15 cellular contexts compared by ENCODE assay signal in the genomic region with DNA sequence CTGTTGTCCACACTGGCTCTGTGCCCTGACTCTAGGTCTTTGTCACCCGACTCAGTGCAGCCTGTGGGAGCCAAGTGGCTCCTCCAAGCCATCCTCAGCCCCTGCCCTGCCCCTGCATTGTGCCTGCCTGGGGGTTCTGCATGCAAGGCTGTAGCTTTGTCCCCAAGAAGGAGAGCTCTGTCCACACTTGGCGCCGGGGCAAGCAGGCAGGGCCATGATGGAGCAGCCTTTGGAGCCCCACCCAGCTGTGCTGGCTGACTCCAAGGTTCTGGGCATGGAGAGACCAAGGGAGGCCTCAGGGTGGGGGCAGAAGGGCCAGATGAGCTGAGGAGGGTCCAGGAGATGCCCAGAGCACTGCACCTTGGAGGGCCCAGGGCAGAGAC.
"Had no signal": no experiment of that assay in that cellular context is flagged by ENCODE, and none has a peak within 500 bp of the region (broad histone marks: within the 10 kb centered on the region; RNA-seq: fewer than 3 reads in every experiment).

No MANE protein-coding gene starts in this region.

- DNase-seq: activated CD8-positive, alpha-beta T cell treated with anti-CD3 and anti-CD28 coated beads, Interleukin-2, amount 10 ng/mL, durations not matched to agents 7 days and 5 days; amniotic stem cell; body of pancreas; central memory CD4-positive, alpha-beta T cell; hypothalamus; naive thymus-derived CD8-positive, alpha-beta T cell; occipital lobe; stimulated activated CD4-positive, alpha-beta T cell treated with anti-CD3 and anti-CD28 coated beads, Interleukin-15, amount 100 ng/mL, for 24 hours; stimulated activated CD4-positive, alpha-beta T cell treated with anti-CD3 and anti-CD28 coated beads, Interleukin-4, amount 100 ng/mL, for 4 hours; T1000; thyroid gland had no signal

- H3K27me3 ChIP-seq: body of pancreas, thyroid gland, vagina had no signal

- H3K36me3 ChIP-seq: stomach, thyroid gland, vagina had no signal

- H3K27ac ChIP-seq: body of pancreas, stomach, thyroid gland, vagina, VCaP had no signal

- ATAC-seq: activated CD8-positive, alpha-beta T cell treated with anti-CD3 and anti-CD28 coated beads, Interleukin-2, amount 10 ng/mL, durations not matched to agents 7 days and 5 days; activated naive CD4-positive, alpha-beta T cell treated with anti-CD3 and anti-CD28 coated beads, Interleukin-2, amount 50 U/mL, for 72 hours; body of pancreas; naive thymus-derived CD8-positive, alpha-beta T cell had no signal

- H3K4me3 ChIP-seq: body of pancreas, stomach, thyroid gland, vagina had no signal

- H3K4me1 ChIP-seq: body of pancreas, stomach, thyroid gland, vagina had no signal

- H3K9me3 ChIP-seq: body of pancreas, stomach, thyroid gland, vagina had no signal
